In genomic region chr1:1890506-1891348, GRCh38 we compare ENCODE assay signal across 8 cellular contexts. TPM values are rescaled to one million over a fixed set of nuclear protein-coding genes. Genes with fewer than 3 reads are reported as not detected.
DNase-seq lines count a peak whose midpoint lies in the region; ATAC-seq, FAIRE-seq and TF ChIP-seq lines count a peak whose summit lies in the region.

GNB1 (minus strand) TSS chr1:1891087; CDS start chr1:1825453, 65,634 bp downstream.

- no peaks in the 10 kb centered on the region for H3K9me3 Mint-ChIP-seq in activated B cell treated with CpG ODN at 0.5 μM for 24 hours

- H3K27me3 Mint-ChIP-seq in activated B cell treated with CpG ODN at 0.5 μM for 24 hours = no peaks in the 10 kb centered on the region

- peak within 1 kb of the TSS; percentile 86 for H3K4me3 ChIP-seq in bronchial epithelial cell (ENCODE audit: low read depth, low read length)

- ATAC-seq in GM18517 (IDR thresholded peaks at IDR 0.05; ENCODE audit: unreplicated experiment) = peak; percentile 41
- ATAC-seq in HG03045 (IDR thresholded peaks at IDR 0.05; ENCODE audit: unreplicated experiment) = peak; percentile 71
- ATAC-seq in activated B cell treated with CpG ODN at 0.5 μM for 24 hours (ENCODE audit: low read depth) = peak; percentile 59

- intact Hi-C loops in activated B cell treated with CpG ODN at 0.5 μM for 24 hours (cut with micrococcal nuclease) = loop anchor here (1.0 to 10.0 kb wide), 5 partner anchors 16 to 586 kb away; partner anchors contain the start of genes ACAP3 and PUSL1

- DNase-seq in NCI-H2196 treated with DMSO at 0.1 percent for 48 hours (lab: John Stamatoyannopoulos, UW; ENCODE audit: unreplicated experiment) (peak; percentile 63), activated B cell treated with CpG ODN at 0.5 μM for 24 hours (peak; percentile 96), bronchial epithelial cell (ENCODE audit: low read depth) (peak; percentile 58), inferior parietal cortex (ENCODE audit: extremely low spot score) (peak; percentile 89), smooth muscle cell of the brain vasculature (ENCODE audit: low read depth, low spot score) (peak; percentile 77)

- TF ChIP-seq CTCF in 22Rv1 (IDR thresholded peaks at IDR 0.05) = no peak
- no peak for TF ChIP-seq CTCF in activated B cell treated with CpG ODN at 0.5 μM for 24 hours (IDR thresholded peaks at IDR 0.05)
- TF ChIP-seq CTCF in bronchial epithelial cell (IDR thresholded peaks at IDR 0.05; ENCODE audit: insufficient read depth, low read length, severe bottlenecking) = no peak

- POLR2A ChIA-PET in activated B cell treated with CpG ODN at 0.5 μM for 24 hours (lab: Charles Lee) = interaction anchor here (0.5 to 2.1 kb wide), 10 partner anchors 15 to 746 kb away, joined by 3 to 17 read pairs (median 4); no protein-coding TSS in a partner anchor

- CTCF ChIA-PET in activated B cell treated with CpG ODN at 0.5 μM for 24 hours (lab: Charles Lee) = interaction anchor here (1.1 to 1.2 kb wide), 2 partner anchors 15 to 102 kb away, joined by 3 to 5 read pairs; no protein-coding TSS in a partner anchor

- H3K27ac Mint-ChIP-seq in activated B cell treated with CpG ODN at 0.5 μM for 24 hours = peak within 1 kb of the TSS; percentile 95

- H3K36me3 ChIP-seq in bronchial epithelial cell (ENCODE audit: control insufficient read depth, insufficient read depth, low read length) = peaks cover 2% of the 10 kb centered on the region

- H3K4me3 Mint-ChIP-seq in activated B cell treated with CpG ODN at 0.5 μM for 24 hours = peak within 1 kb of the TSS; percentile 86

- FAIRE-seq in bronchial epithelial cell (lab: Jason Lieb, UNC) = no peak

- H3K27ac ChIP-seq in 22Rv1 = peak within 1 kb of the TSS; percentile 76

- H3K4me1 Mint-ChIP-seq in activated B cell treated with CpG ODN at 0.5 μM for 24 hours = peaks cover 66% of the 10 kb centered on the region

- peaks cover 13% of the 10 kb centered on the region for H3K36me3 Mint-ChIP-seq in activated B cell treated with CpG ODN at 0.5 μM for 24 hours (ENCODE audit: low read depth)

- H3K27me3 ChIP-seq in bronchial epithelial cell (ENCODE audit: control insufficient read depth, insufficient read depth, low read length) = no peaks in the 10 kb centered on the region

RNA-seq across cellular contexts. Expression of gene GNB1, which starts in this region (rescaled TPM):
- 266 and 302 TPM in 2 replicates for total RNA-seq in activated B cell treated with CpG ODN at 0.5 μM for 24 hours
- total RNA-seq in bronchial epithelial cell = 116 and 126 TPM in 2 replicates

Comparison
In these comparisons a context has a peak if more than half of its experiments do, and no peak if none do; other contexts are left out.
1. Peak in every context shown above with its lines: DNase-seq, ATAC-seq, H3K4me3 ChIP-seq and H3K27ac ChIP-seq.